ENCODE assay signal across 8 cellular contexts in the genomic region with DNA sequence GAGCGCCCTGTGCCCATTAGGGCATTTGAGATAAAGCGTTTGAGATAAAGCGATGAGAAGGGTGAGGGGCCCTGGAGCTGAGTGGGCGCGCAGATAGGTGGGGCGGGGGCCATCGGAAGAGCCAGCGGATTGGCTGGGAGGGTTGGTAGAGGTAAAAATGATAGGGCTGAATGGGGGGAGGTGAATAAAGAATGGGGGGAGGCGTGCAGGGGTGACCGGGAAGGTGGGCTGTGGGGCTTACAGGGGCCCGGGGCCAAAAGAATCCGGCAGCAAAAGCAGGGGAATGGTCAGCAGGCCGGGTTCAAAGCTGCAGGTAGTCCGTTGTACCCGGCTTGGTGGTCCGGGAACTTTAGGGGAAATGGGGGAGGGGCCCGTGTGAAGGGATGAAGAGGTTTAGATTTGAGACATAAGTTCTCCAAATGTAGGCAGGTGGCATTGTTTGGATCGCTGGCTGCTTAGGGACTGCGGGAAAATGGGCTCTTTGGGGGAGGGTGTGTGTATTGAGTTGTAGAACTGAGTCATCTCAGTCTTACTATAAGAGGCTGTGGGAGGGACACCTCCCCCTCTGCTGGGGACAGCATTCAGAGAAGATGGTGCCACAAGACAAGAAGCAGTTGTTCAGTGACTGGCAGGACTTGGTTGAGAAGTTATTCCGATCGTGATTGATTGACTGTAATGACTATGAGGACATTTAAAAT. TPM values are rescaled to one million over a fixed set of nuclear protein-coding genes. Genes with fewer than 3 reads are reported as not detected.
A peak's percentile ranks its signal among the peaks of the same experiment; 100 is the strongest.
DNase-seq lines count a peak whose midpoint lies in the region; FAIRE-seq and TF ChIP-seq lines count a peak whose summit lies in the region.

No MANE protein-coding gene starts in this region.

- H3K4me1 Mint-ChIP-seq in HFFc6 (ENCODE audit: low read depth) (peaks cover 53% of the 10 kb centered on the region), nephron progenitor cell (peaks cover 72% of the 10 kb centered on the region)

- H3K9ac ChIP-seq in endothelial cell of umbilical vein (replicated peaks; ENCODE audit: extremely low read depth, insufficient read depth, low read length) (peak overlapping the region; percentile 78), stomach smooth muscle (ENCODE audit: low read length in 2 of 2) (peak overlapping the region; percentile 74 to 78)

- H3K4me3 ChIP-seq in endothelial cell of umbilical vein (replicated peaks in 1 of 3; ENCODE audit: insufficient read depth in 1 of 3, low read depth in 1 of 3, low read length in 3 of 3), result peak overlapping the region; percentile 78 to 98 (median 87)
- H3K4me3 ChIP-seq in stomach smooth muscle (ENCODE audit: low read length in 2 of 2), result peak overlapping the region; percentile 54 to 83

- H3K9me3 Mint-ChIP-seq in HFFc6, result no peaks in the 10 kb centered on the region
- H3K9me3 Mint-ChIP-seq in nephron progenitor cell, result no peaks in the 10 kb centered on the region

- peak overlapping the region; percentile 83 for H2AFZ ChIP-seq in endothelial cell of umbilical vein (ENCODE audit: low read depth, low read length)

- no peak overlapping the region; the same call in 1 of the 2 replicates for H3K27ac Mint-ChIP-seq in HFFc6
- H3K27ac Mint-ChIP-seq in nephron progenitor cell, result peak overlapping the region; percentile 95

- peaks cover 3% of the 10 kb centered on the region; the same call in 1 of the 2 replicates for H3K27me3 Mint-ChIP-seq in HFFc6 (ENCODE audit: insufficient read depth)
- peaks cover 6% of the 10 kb centered on the region for H3K27me3 Mint-ChIP-seq in nephron progenitor cell (ENCODE audit: low read depth, poor library complexity)

- peak overlapping the region; percentile 71 for H3K4me2 ChIP-seq in endothelial cell of umbilical vein (ENCODE audit: insufficient read depth, low read length)

- intact Hi-C loops in endothelial cell of umbilical vein (cut with micrococcal nuclease), result loop anchor here (1.0 to 10.0 kb wide), 4 partner anchors 29 to 223 kb away; a partner anchor contains a TSS

- H3K36me3 ChIP-seq in endothelial cell of umbilical vein (ENCODE audit: control insufficient read depth in 2 of 2, extremely low read depth in 1 of 2, insufficient read depth in 2 of 2, low read length in 2 of 2) (peaks cover 0 to 2% of the 10 kb centered on the region in 2 experiments), stomach smooth muscle (ENCODE audit: control insufficient read depth in 2 of 2, insufficient read depth in 2 of 2, low read length in 2 of 2) (no peaks in the 10 kb centered on the region)

- DNase-seq in GM12892 (ENCODE audit: insufficient read length) (peak; percentile 55), HFFc6 (peak; percentile 32), NCI-H748 (lab: John Stamatoyannopoulos, UW; ENCODE audit: unreplicated experiment) (peak; percentile 42), endothelial cell of umbilical vein (ENCODE audit: low read depth, low spot score) (peak; percentile 68), nephron progenitor cell (peak; percentile 42), H4 (ENCODE audit: low spot score) (no peak)
- DNase-seq in activated CD8-positive, alpha-beta memory T cell treated with anti-CD3 and anti-CD28 coated beads for 24 hours, result peak; percentile 82

- POLR2A ChIA-PET in endothelial cell of umbilical vein (lab: Charles Lee), result interaction anchor here (1.3 kb wide), 1 partner anchor 76 kb away, joined by 8 read pairs; no protein-coding TSS in a partner anchor

- H4K20me1 ChIP-seq in endothelial cell of umbilical vein (replicated peaks; ENCODE audit: control insufficient read depth, extremely low read depth, insufficient read depth, low read length), result no peaks in the 10 kb centered on the region

- no peaks in the 10 kb centered on the region for H3K9me1 ChIP-seq in endothelial cell of umbilical vein (replicated peaks; ENCODE audit: control insufficient read depth, extremely low read depth, insufficient read depth, low read length)

- H3K4me3 Mint-ChIP-seq in HFFc6 (peak overlapping the region; percentile 87), nephron progenitor cell (peak overlapping the region; percentile 99)

- H3K4me1 ChIP-seq in endothelial cell of umbilical vein (ENCODE audit: control insufficient read depth, extremely low read depth, insufficient read depth, low read length), result peaks cover 22% of the 10 kb centered on the region
- peaks cover 28% of the 10 kb centered on the region for H3K4me1 ChIP-seq in stomach smooth muscle (ENCODE audit: control insufficient read depth, insufficient read depth, low read length)

- FAIRE-seq in GM12892 (lab: Jason Lieb, UNC) (peak; percentile 81), endothelial cell of umbilical vein (lab: Jason Lieb, UNC) (no peak)

- H3K9me3 ChIP-seq in endothelial cell of umbilical vein (replicated peaks; ENCODE audit: control insufficient read depth, insufficient read depth, low read length) (no peaks in the 10 kb centered on the region), stomach smooth muscle (ENCODE audit: control insufficient read depth in 2 of 2, low read length in 2 of 2) (no peaks in the 10 kb centered on the region)

- H3K27me3 ChIP-seq in endothelial cell of umbilical vein (ENCODE audit: control insufficient read depth in 2 of 2, insufficient read depth in 2 of 2, low read length in 2 of 2), result no peaks in the 10 kb centered on the region
- no peaks in the 10 kb centered on the region for H3K27me3 ChIP-seq in stomach smooth muscle (ENCODE audit: control insufficient read depth in 1 of 2, insufficient read depth in 2 of 2, low read length in 2 of 2)

- dilution Hi-C loops in endothelial cell of umbilical vein (cut with MboI; ENCODE audit: extremely low pct_ligation_motif_present, low sequenced_read_pairs), result no loop called here

- TF ChIP-seq POLR2A in GM12892 (IDR thresholded peaks at IDR 0.05; ENCODE audit: low read depth, low read length), result peak; percentile 78
- TF ChIP-seq POLR2A in endothelial cell of umbilical vein (IDR thresholded peaks at IDR 0.05; ENCODE audit: low read depth, low read length), result no peak

- CTCF ChIA-PET in endothelial cell of umbilical vein (lab: Charles Lee), result interaction anchor here (0.8 to 1.4 kb wide), 6 partner anchors 8 to 360 kb away, joined by 3 to 9 read pairs (median 3); no protein-coding TSS in a partner anchor

- peaks cover 9% of the 10 kb centered on the region for H3K79me2 ChIP-seq in endothelial cell of umbilical vein (ENCODE audit: control insufficient read depth, insufficient read depth, low read length)

- peak overlapping the region; percentile 54 for H3K27ac ChIP-seq in endothelial cell of umbilical vein (ENCODE audit: insufficient read depth, low read depth, low read length)
- H3K27ac ChIP-seq in stomach smooth muscle (ENCODE audit: low read length), result no peak overlapping the region

- TF ChIP-seq CTCF in HFFc6 (IDR thresholded peaks at IDR 0.05) (no peak), endothelial cell of umbilical vein (IDR thresholded peaks at IDR 0.05; ENCODE audit: extremely low read depth in 1 of 2, insufficient read depth in 1 of 2, low read depth in 1 of 2, low read length in 2 of 2) (no peak), nephron progenitor cell (IDR thresholded peaks at IDR 0.05) (no peak)

- BruUV-seq in endothelial cell of umbilical vein (replicated peaks; lab: Mats Ljungman, UMichigan), result no TSS peak

- H3K36me3 Mint-ChIP-seq in HFFc6 (ENCODE audit: low read depth) (no peaks in the 10 kb centered on the region; the same call in 1 of the 2 replicates), nephron progenitor cell (ENCODE audit: low read depth) (peaks cover 14% of the 10 kb centered on the region)

TF ChIP-seq in endothelial cell of umbilical vein, 7 proteins besides CTCF, POLR2A, EP300 and RAD21:
- no peak for TF ChIP-seq JUN (IDR thresholded peaks at IDR 0.05; ENCODE audit: borderline replicate concordance, insufficient read depth, insufficient read length, low read depth)
- peak; percentile 69 for TF ChIP-seq FOS (IDR thresholded peaks at IDR 0.05; ENCODE audit: borderline replicate concordance, insufficient read depth, low read length)

RNA-seq across cellular contexts. Expression of a gene that starts 0.6 kb away (rescaled TPM):
- polyA plus RNA-seq in GM12892 (2012; ENCODE audit: missing spikeins), result 16.4 TPM
- 1 to 10 TPM; 1.2 to 2.1 (median 1.6) TPM for total RNA-seq in HFFc6 (2021; fragmentation: NEBNext Ultra II Directional; extraction: Animal tissue kit (Norgen Biotek cat#: 25700))
- total RNA-seq in endothelial cell of umbilical vein, result 9.5 and 10.0 TPM in 2 replicates
- 6.2 and 7.0 TPM in 2 replicates for polyA plus RNA-seq in endothelial cell of umbilical vein
- 3.7 and 4.8 TPM in 2 replicates for polyA plus RNA-seq in endothelial cell of umbilical vein (2011; cell fraction: cytosol; rRNA removed)
- polyA plus RNA-seq in endothelial cell of umbilical vein (2011; cell fraction: nucleus; rRNA removed), result 20.4 and 21.0 TPM in 2 replicates
- 3.1 and 4.3 TPM in 2 replicates for polyA plus RNA-seq in endothelial cell of umbilical vein (2012)
- 8.4 and 9.7 TPM in 2 replicates for polyA minus RNA-seq in endothelial cell of umbilical vein
- polyA minus RNA-seq in endothelial cell of umbilical vein (2011; cell fraction: cytosol; rRNA and poly(A)+ RNA removed), result 3.4 TPM
- polyA minus RNA-seq in endothelial cell of umbilical vein (2011; cell fraction: nucleus; rRNA and poly(A)+ RNA removed), result 9.6 and 11.8 TPM in 2 replicates
- 1.0 and 2.7 TPM in 2 replicates for total RNA-seq in H4 (2014; rRNA removed; shearing (Covaris generic))
